8 cellular contexts compared by ENCODE assay signal in the genomic region with DNA sequence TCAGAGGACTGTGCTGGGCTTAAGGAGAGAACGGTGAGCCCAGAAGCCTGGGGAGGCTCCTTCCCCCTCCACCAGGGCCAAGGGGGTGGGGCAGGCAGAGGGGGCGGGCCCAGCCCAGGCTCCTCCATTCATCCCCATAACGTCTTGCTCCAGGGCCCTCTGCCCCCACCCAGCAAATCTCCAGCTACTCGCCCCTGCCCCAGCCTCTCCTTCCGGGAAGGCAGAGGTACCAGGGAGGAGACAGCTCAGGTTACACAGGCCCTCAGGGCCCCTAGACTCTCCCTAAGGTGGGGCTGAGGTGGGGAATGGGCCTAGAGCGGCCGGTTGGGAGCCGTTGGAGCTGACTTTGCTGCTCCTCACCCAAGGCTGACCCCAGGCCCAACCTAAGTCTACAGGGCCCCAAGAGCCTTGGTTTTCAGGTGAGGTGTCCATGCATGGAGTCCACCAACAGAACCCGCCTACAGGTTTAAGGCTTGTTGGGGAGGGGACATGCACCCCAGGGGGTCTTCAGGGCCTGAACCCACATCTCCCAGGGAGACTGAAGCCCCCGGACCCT. TPM values are rescaled to one million over a fixed set of nuclear protein-coding genes. Genes with fewer than 3 reads are reported as not detected.
A peak's percentile ranks its signal among the peaks of the same experiment; 100 is the strongest.
DNase-seq lines count a peak whose midpoint lies in the region; ATAC-seq and TF ChIP-seq lines count a peak whose summit lies in the region.

No MANE protein-coding gene starts in this region.

- BruUV-seq in PC-9 (replicated peaks; lab: Mats Ljungman, UMichigan), result TSS peak; percentile 32

- H3K4me1 ChIP-seq in PC-9 (replicated peaks; ENCODE audit: insufficient read depth), result peaks cover 70% of the 10 kb centered on the region
- peaks cover 88 to 98% (median 96%) of the 10 kb centered on the region in 3 donors for H3K4me1 ChIP-seq in esophagus squamous epithelium

- H3K4me3 Mint-ChIP-seq in osteocyte (ENCODE audit: unreplicated experiment) (peak overlapping the region; percentile 65), endothelial cell (ENCODE audit: unreplicated experiment) (no peak overlapping the region)

- H3F3A ChIP-seq in PC-9 (ENCODE audit: insufficient read depth, low read depth), result peaks cover 58% of the 10 kb centered on the region

- no peaks in the 10 kb centered on the region for H3K36me3 Mint-ChIP-seq in osteocyte (ENCODE audit: unreplicated experiment)
- no peaks in the 10 kb centered on the region for H3K36me3 Mint-ChIP-seq in endothelial cell (ENCODE audit: low read depth, unreplicated experiment)

- no peaks in the 10 kb centered on the region for H3K27me3 Mint-ChIP-seq in osteocyte (ENCODE audit: unreplicated experiment)
- peaks cover 9% of the 10 kb centered on the region for H3K27me3 Mint-ChIP-seq in endothelial cell (ENCODE audit: unreplicated experiment)

- H3K4me2 ChIP-seq in PC-9, result peak overlapping the region; percentile 96

- intact Hi-C loops in PC-9 (cut with micrococcal nuclease; ENCODE audit: unreplicated experiment), result loop anchor here (1.0 to 5.0 kb wide), 3 partner anchors 16 to 426 kb away; partner anchors contain the start of gene OSBPL2
- intact Hi-C loops in esophagus squamous epithelium (cut with DNase I), result no loop called here

- H3K79me2 ChIP-seq in PC-9 (ENCODE audit: low read depth), result peaks cover 62% of the 10 kb centered on the region

- no peak overlapping the region for H2AFZ ChIP-seq in PC-9

- no peaks in the 10 kb centered on the region for H3K27me3 ChIP-seq in PC-9 (ENCODE audit: insufficient read depth, low read depth)
- peaks cover 0 to 30% (median 0%) of the 10 kb centered on the region in 4 donors for H3K27me3 ChIP-seq in esophagus squamous epithelium

- 0 to 10% methylated on average over 1 to 2 of the region's 10 CpGs for whole genome bisulfite sequencing in esophagus squamous epithelium, 2 donors

- H3K4me3 ChIP-seq in PC-9 (peak overlapping the region; percentile 78), esophagus squamous epithelium (peak overlapping the region; percentile 69 to 95 (median 90))

- no peaks in the 10 kb centered on the region for H3K9me2 ChIP-seq in PC-9 (ENCODE audit: insufficient read depth)

- in situ Hi-C loops in G401 (cut with HindIII; ENCODE audit: low sequenced_read_pairs), result no loop called here

- H3K36me3 ChIP-seq in PC-9 (ENCODE audit: low read depth) (0 out of 2 replicates have a peak, but pooled peaks cover 5% of the 10 kb centered on the region), esophagus squamous epithelium (peaks cover 0 to 11% (median 0%) of the 10 kb centered on the region in 3 donors)

- H3K4me1 Mint-ChIP-seq in osteocyte (ENCODE audit: unreplicated experiment) (peaks cover 61% of the 10 kb centered on the region), endothelial cell (ENCODE audit: unreplicated experiment) (peaks cover 5% of the 10 kb centered on the region)

- TF ChIP-seq POLR2A in esophagus squamous epithelium (IDR thresholded peaks at IDR 0.05), result peak in 1 of 4 donors; percentile 19

- DNase-seq in G401 (ENCODE audit: low spot score) (peak; percentile 54), PC-9 (peak; percentile 95 to 97), esophagus squamous epithelium (lab: John Stamatoyannopoulos, UW) (no peak), osteocyte (ENCODE audit: extremely low spot score, unreplicated experiment) (no peak), AG20443 (ENCODE audit: low spot score) (no peak), NCI-H1694 treated with DMSO at 0.1 percent for 48 hours (lab: John Stamatoyannopoulos, UW) (no peak), endothelial cell (ENCODE audit: low spot score) (no peak)

- no peak for ATAC-seq in GM18502 (IDR thresholded peaks at IDR 0.05; ENCODE audit: poor library complexity, unreplicated experiment)

- POLR2A ChIA-PET in PC-9 (lab: Charles Lee; ENCODE audit: unreplicated experiment), result interaction anchor here (0.6 to 2.5 kb wide), 9 partner anchors 12 to 1170 kb away, joined by 3 to 41 read pairs (median 3); no protein-coding TSS in a partner anchor

- TF ChIP-seq CTCF in PC-9 (conservative IDR thresholded peaks at IDR 0.05), result no peak
- no peak for TF ChIP-seq CTCF in esophagus squamous epithelium (IDR thresholded peaks at IDR 0.05)
- TF ChIP-seq CTCF in osteocyte (IDR thresholded peaks at IDR 0.05), result no peak
- TF ChIP-seq CTCF in endothelial cell (IDR thresholded peaks at IDR 0.05; ENCODE audit: unreplicated experiment), result no peak

- H3K27ac ChIP-seq in PC-9, result peak overlapping the region; percentile 92
- peak overlapping the region; percentile 85 to 99 (median 97) for H3K27ac ChIP-seq in esophagus squamous epithelium

- no peak overlapping the region for H3K27ac Mint-ChIP-seq in osteocyte (ENCODE audit: unreplicated experiment)
- H3K27ac Mint-ChIP-seq in endothelial cell (ENCODE audit: unreplicated experiment), result no peak overlapping the region

- CTCF ChIA-PET in PC-9 (lab: Charles Lee), result interaction anchor here (0.6 to 1.7 kb wide), 2 partner anchors 13 to 15 kb away, joined by 3 to 6 read pairs; no protein-coding TSS in a partner anchor

- H3K9me3 Mint-ChIP-seq in osteocyte (ENCODE audit: unreplicated experiment), result no peaks in the 10 kb centered on the region
- no peaks in the 10 kb centered on the region for H3K9me3 Mint-ChIP-seq in endothelial cell (ENCODE audit: unreplicated experiment)

- H4K20me1 ChIP-seq in PC-9 (ENCODE audit: insufficient read depth), result peaks cover 22% of the 10 kb centered on the region

- no peaks in the 10 kb centered on the region for H3K9me3 ChIP-seq in PC-9 (ENCODE audit: insufficient read depth, low read depth)
- H3K9me3 ChIP-seq in esophagus squamous epithelium, result no peaks in the 10 kb centered on the region

RNA-seq across cellular contexts. Expression of gene LAMA5, which starts 1.2 kb away (rescaled TPM):
- 21.6 and 28.3 TPM in 2 replicates for total RNA-seq in G401 (2014; rRNA removed; shearing (Covaris generic))
- total RNA-seq in PC-9 (2021), result 700 and 744 TPM in 2 replicates
- total RNA-seq in esophagus squamous epithelium, result 100 to 1,000 TPM in 2 of 4 donors, 10 to 100 TPM in 2; 60.4 to 127 (median 98.9) TPM
- total RNA-seq in osteocyte, result 201 and 204 TPM in 2 replicates
- 34.5 TPM for total RNA-seq in endothelial cell (ENCODE audit: unreplicated experiment)

RNA-seq across cellular contexts. Expression of gene RPS21, which starts 21.0 kb away (rescaled TPM):
- 1,245 and 1,753 TPM in 2 replicates for total RNA-seq in G401 (2014; rRNA removed; shearing (Covaris generic))
- total RNA-seq in PC-9 (2021), result 2,188 and 2,275 TPM in 2 replicates
- 1,000 to 10,000 TPM in 3 of 4 donors, 100 to 1,000 TPM in 1; 819 to 3,701 (median 3,102) TPM for total RNA-seq in esophagus squamous epithelium
- 1,013 and 1,039 TPM in 2 replicates for total RNA-seq in osteocyte
- total RNA-seq in endothelial cell (ENCODE audit: unreplicated experiment), result 1,710 TPM

RNA-seq across cellular contexts. Expression of gene CABLES2, which starts 41.2 kb away (rescaled TPM):
- total RNA-seq in G401 (2014; rRNA removed; shearing (Covaris generic)), result 4.2 and 7.2 TPM in 2 replicates
- total RNA-seq in PC-9 (2021) (11.2 and 14.1 TPM in 2 replicates), esophagus squamous epithelium (1 to 10 TPM; 2.0 to 3.8 (median 2.2) TPM), osteocyte (7.8 and 8.8 TPM in 2 replicates), endothelial cell (ENCODE audit: unreplicated experiment) (9.3 TPM)

Comparison
In these comparisons a context has a peak if more than half of its experiments do, and no peak if none do; other contexts are left out.
1. DNase-seq: peak in G401 (single experiment) and PC-9 (2 of 2); none in esophagus squamous epithelium (single experiment), osteocyte (single experiment), AG20443 (single experiment), NCI-H1694 treated with DMSO at 0.1 percent for 48 hours (single experiment) and endothelial cell (single experiment).